ENCODE assay signal across 25 cellular contexts in the genomic region with DNA sequence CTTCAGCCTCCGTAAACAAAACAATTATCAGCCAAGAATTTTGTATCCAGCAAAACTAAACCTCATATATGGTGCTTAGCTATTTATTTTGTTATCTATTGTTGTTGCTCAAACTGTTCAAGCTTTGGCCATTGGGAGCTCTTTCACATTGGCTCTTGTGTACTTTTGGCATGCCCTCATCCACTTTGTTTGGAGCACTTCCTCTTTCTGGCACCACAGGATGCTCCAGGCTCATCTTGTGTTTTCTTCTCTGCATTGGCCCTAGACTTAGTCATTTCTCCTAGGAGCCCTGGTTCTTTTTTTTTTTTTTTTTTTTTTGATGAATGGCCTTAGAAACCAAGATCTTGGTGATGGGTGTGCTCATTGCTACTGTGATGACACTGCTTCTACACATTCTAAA.
"Had no signal": no experiment of that assay in that cellular context is flagged by ENCODE, and none has a peak within 500 bp of the region (broad histone marks: within the 10 kb centered on the region; RNA-seq: fewer than 3 reads in every experiment).

No MANE protein-coding gene starts in this region.

- H3K4me3 ChIP-seq: gastrocnemius medialis, left ventricle myocardium inferior, lung, neural progenitor cell, psoas muscle, smooth muscle cell, upper lobe of right lung had no signal

- H3K36me3 ChIP-seq: gastrocnemius medialis, left ventricle myocardium inferior, neural progenitor cell, upper lobe of right lung had no signal

- DNase-seq: activated B cell treated with CpG ODN at 0.5 μM for 24 hours; activated CD4-positive, alpha-beta T cell treated with anti-CD3 and anti-CD28 coated beads for 36 hours; activated CD8-positive, alpha-beta memory T cell treated with anti-CD3 and anti-CD28 coated beads, Interleukin-2, amount 10 ng/mL, durations not matched to agents 7 days and 5 days; activated CD8-positive, alpha-beta T cell treated with anti-CD3 and anti-CD28 coated beads, Interleukin-2, amount 10 ng/mL, durations not matched to agents 7 days and 5 days; activated naive CD4-positive, alpha-beta T cell treated with Interleukin-2 at 50 U/mL for 16 hours; activated T-cell treated with anti-CD3 and anti-CD28 coated beads, Interleukin-2, amount 50 U/mL, for 48 hours; anterior cingulate cortex; effector CD8-positive, alpha-beta T cell; gastrocnemius medialis; glutamatergic neuron; left ventricle myocardium inferior; mesendoderm; natural killer cell; occipital lobe; psoas muscle; stimulated activated CD4-positive, alpha-beta T cell treated with anti-CD3 and anti-CD28 coated beads, Interleukin-1b, Interleukin-23, amount 100 ng/mL, for 48 hours; stimulated activated CD4-positive, alpha-beta T cell treated with anti-CD3 and anti-CD28 coated beads, Interleukin-4, amount 100 ng/mL, for 4 hours; stimulated activated CD8-positive, alpha-beta memory T cell treated with anti-CD3 and anti-CD28 coated beads, Interleukin-4, amount 100 ng/mL, for 48 hours; stimulated activated naive CD8-positive, alpha-beta T cell treated with anti-CD3 and anti-CD28 coated beads, Interleukin-15, amount 100 ng/mL, for 72 hours; substantia nigra; upper lobe of right lung had no signal

- H3K4me1 ChIP-seq: gastrocnemius medialis, left ventricle myocardium inferior, neural progenitor cell, parathyroid adenoma, psoas muscle, upper lobe of right lung had no signal

- H3K27ac ChIP-seq: gastrocnemius medialis, left ventricle myocardium inferior, neural progenitor cell, parathyroid adenoma, psoas muscle, upper lobe of right lung had no signal

- H3K9me3 ChIP-seq: gastrocnemius medialis, upper lobe of right lung had no signal
